In genomic region chr13:29850213-29850898, GRCh38 we compare ENCODE assay signal across 8 cellular contexts. TPM values are rescaled to one million over a fixed set of nuclear protein-coding genes. Genes with fewer than 3 reads are reported as not detected.
DNase-seq lines count a peak whose midpoint lies in the region; ATAC-seq and TF ChIP-seq lines count a peak whose summit lies in the region.

Gene UBL3, minus strand, starts transcription at chr13:29850617. Its CDS starts 1,079 bp downstream, at chr13:29849538.

- H3K27ac ChIP-seq in AG04450 (ENCODE audit: low read depth, low read length): peak within 1 kb of the TSS; percentile 99
- H3K27ac ChIP-seq in WERI-Rb-1: peak within 1 kb of the TSS; percentile 92
- H3K27ac ChIP-seq in breast epithelium: peak within 1 kb of the TSS; percentile 99 to 100
- no peak within 1 kb of the TSS for H3K27ac ChIP-seq in iPS-20b (ENCODE audit: low read length)
- peak within 1 kb of the TSS; percentile 96 for H3K27ac ChIP-seq in skeletal muscle tissue (ENCODE audit: low read depth, low read length)

- H3K4me1 ChIP-seq in breast epithelium (peaks cover 0 to 4% of the 10 kb centered on the region in 2 donors), iPS-20b (ENCODE audit: insufficient read depth, low read length) (peaks cover 22% of the 10 kb centered on the region), skeletal muscle tissue (ENCODE audit: control insufficient read depth in 3 of 3, insufficient read depth in 3 of 3, low read length in 3 of 3) (peaks cover 4 to 23% (median 7%) of the 10 kb centered on the region in 3 donors)

- TF ChIP-seq CTCF in AG04450 (IDR thresholded peaks at IDR 0.05; ENCODE audit: low read depth, low read length) (no peak), WERI-Rb-1 (IDR thresholded peaks at IDR 0.05; ENCODE audit: low read depth, low read length) (no peak), breast epithelium (IDR thresholded peaks at IDR 0.05) (peak in 1 of 3 donors; percentile 9)

- POLR2A ChIA-PET in AG04450 (lab: Yijun Ruan, JAX): interaction anchor here (0.6 to 4.9 kb wide), 13 partner anchors 11 to 686 kb away, joined by 3 to 37 read pairs (median 4); no protein-coding TSS in a partner anchor

- no peaks in the 10 kb centered on the region; the same call in 1 of the 2 replicates for H3K9me3 ChIP-seq in AG04450 (ENCODE audit: control insufficient read depth, insufficient read depth, low read length)
- no peaks in the 10 kb centered on the region for H3K9me3 ChIP-seq in WERI-Rb-1 (ENCODE audit: severe bottlenecking)
- no peaks in the 10 kb centered on the region for H3K9me3 ChIP-seq in breast epithelium
- no peaks in the 10 kb centered on the region for H3K9me3 ChIP-seq in iPS-20b (ENCODE audit: insufficient read depth, low read depth, low read length)
- no peaks in the 10 kb centered on the region for H3K9me3 ChIP-seq in skeletal muscle tissue (ENCODE audit: control insufficient read depth in 3 of 3, low read length in 3 of 3)

- H3K27me3 ChIP-seq in AG04450 (ENCODE audit: control insufficient read depth, insufficient read depth, low read length) (no peaks in the 10 kb centered on the region), WERI-Rb-1 (ENCODE audit: insufficient read depth, low read depth, severe bottlenecking) (no peaks in the 10 kb centered on the region), breast epithelium (no peaks in the 10 kb centered on the region), iPS-20b (ENCODE audit: insufficient read depth, low read length) (peaks cover 4% of the 10 kb centered on the region; the same call in 1 of the 2 replicates), skeletal muscle tissue (ENCODE audit: control insufficient read depth in 3 of 3, insufficient read depth in 3 of 3, low read length in 3 of 3) (no peaks in the 10 kb centered on the region)

- H3K9ac ChIP-seq in iPS-20b (ENCODE audit: low read depth, low read length) (peak within 1 kb of the TSS; percentile 76; the same call in 1 of the 2 replicates), skeletal muscle tissue (ENCODE audit: low read depth in 1 of 3, low read length in 3 of 3) (peak within 1 kb of the TSS; percentile 93 to 96 (median 94))

- intact Hi-C loops in breast epithelium (cut with DNase I; ENCODE audit: low total_unique reads): no loop called here

- H3K36me3 ChIP-seq in WERI-Rb-1 (no peaks in the 10 kb centered on the region), breast epithelium (no peaks in the 10 kb centered on the region), iPS-20b (ENCODE audit: insufficient read depth, low read depth, low read length) (no peaks in the 10 kb centered on the region), skeletal muscle tissue (ENCODE audit: control insufficient read depth in 3 of 3, insufficient read depth in 3 of 3, low read length in 3 of 3) (no peaks in the 10 kb centered on the region)

- H3K4me3 ChIP-seq in AG04450 (ENCODE audit: low read depth, low read length) (peak within 1 kb of the TSS; percentile 70), WERI-Rb-1 (ENCODE audit: low read depth, low read length) (peak within 1 kb of the TSS; percentile 76), breast epithelium (peak within 1 kb of the TSS; percentile 86 to 95 (median 94)), iPS-20b (ENCODE audit: low read length) (peak within 1 kb of the TSS; percentile 88), skeletal muscle tissue (ENCODE audit: low read length in 3 of 3) (peak within 1 kb of the TSS; percentile 84 to 98 (median 91))

- CTCF ChIA-PET in AG04450 (lab: Charles Lee): interaction anchor here (0.6 to 13.2 kb wide), 8 partner anchors 10 to 296 kb away, joined by 3 to 198 read pairs (median 6); no protein-coding TSS in a partner anchor

- DNase-seq in AG04450 (ENCODE audit: low read depth, low spot score) (peak; percentile 87), NCI-H2227 (lab: John Stamatoyannopoulos, UW; ENCODE audit: unreplicated experiment) (peak; percentile 94), WERI-Rb-1 (peak; percentile 92), breast epithelium (ENCODE audit: low spot score in 2 of 2) (peak; percentile 96 to 97)

- ATAC-seq in GM18907 (IDR thresholded peaks at IDR 0.05; ENCODE audit: unreplicated experiment) (peak; percentile 88), HG03139 (IDR thresholded peaks at IDR 0.05; ENCODE audit: unreplicated experiment) (peak; percentile 86)

- peak; percentile 93 for TF ChIP-seq POLR2A in breast epithelium (IDR thresholded peaks at IDR 0.05)

RNA-seq across cellular contexts. Expression of gene UBL3, which starts in this region (rescaled TPM):
- 16.8 and 24.7 TPM in 2 replicates for polyA plus RNA-seq in AG04450 (2011; rRNA removed)
- 9.9 and 15.0 TPM in 2 replicates for polyA minus RNA-seq in AG04450 (2011; rRNA and poly(A)+ RNA removed)
- total RNA-seq in breast epithelium: 10 to 100 TPM; 32.4 to 60.7 (median 36.6) TPM
- total RNA-seq in skeletal muscle tissue: 14.6 TPM
